In genomic region chr7:116361767-116362166, GRCh38 we compare ENCODE assay signal across 29 cellular contexts.
"Had no signal": no experiment of that assay in that cellular context is flagged by ENCODE, and none has a peak within 500 bp of the region (broad histone marks: within the 10 kb centered on the region; RNA-seq: fewer than 3 reads in every experiment).

No MANE protein-coding gene starts in this region.

- H3K4me3 Mint-ChIP-seq: dendritic cell treated with granulocyte-macrophage colony-stimulating factor and Interleukin-4, amounts not matched to agents 40 ng/mL and 50 ng/mL, for 4 days; endodermal cell; memory B cell; naive thymus-derived CD4-positive, alpha-beta T cell; nephron; neural progenitor cell; stimulated activated memory B cell treated with anti-CD40 and anti-IgM and Interleukin-4, amounts not matched to agents 10 μg/mL and 1 μg/mL and 100 μg/mL, for 72 hours; stimulated activated naive CD8-positive, alpha-beta T cell treated with anti-CD3 and anti-CD28 coated beads, Interleukin-15, amount 100 ng/mL, for 72 hours had no signal

- H3K27me3 Mint-ChIP-seq: dendritic cell treated with granulocyte-macrophage colony-stimulating factor and Interleukin-4, amounts not matched to agents 40 ng/mL and 50 ng/mL, for 4 days had no signal

- H3K4me1 Mint-ChIP-seq: endodermal cell; memory B cell; naive thymus-derived CD4-positive, alpha-beta T cell; neural progenitor cell; stimulated activated memory B cell treated with anti-CD40 and anti-IgM and Interleukin-4, amounts not matched to agents 10 μg/mL and 1 μg/mL and 100 μg/mL, for 72 hours; stimulated activated naive CD8-positive, alpha-beta T cell treated with anti-CD3 and anti-CD28 coated beads, Interleukin-15, amount 100 ng/mL, for 72 hours had no signal

- ATAC-seq: heart right ventricle; left cardiac atrium; lower lobe of right lung; naive thymus-derived CD4-positive, alpha-beta T cell; psoas muscle; right cardiac atrium; stimulated activated memory B cell treated with anti-CD40 and anti-IgM and Interleukin-4, amounts not matched to agents 10 μg/mL and 1 μg/mL and 100 μg/mL, for 72 hours; stimulated activated naive CD8-positive, alpha-beta T cell treated with anti-CD3 and anti-CD28 coated beads, Interleukin-15, amount 100 ng/mL, for 72 hours; upper lobe of right lung had no signal

- H3K36me3 Mint-ChIP-seq: memory B cell; naive thymus-derived CD4-positive, alpha-beta T cell; neural progenitor cell; stimulated activated memory B cell treated with anti-CD40 and anti-IgM and Interleukin-4, amounts not matched to agents 10 μg/mL and 1 μg/mL and 100 μg/mL, for 72 hours had no signal

- DNase-seq: colonic mucosa; effector CD8-positive, alpha-beta T cell; endodermal cell; foreskin melanocyte; glutamatergic neuron; heart right ventricle; hippocampal formation; left cardiac atrium; left ventricle myocardium inferior; lower lobe of right lung; naive thymus-derived CD4-positive, alpha-beta T cell; nucleus accumbens; ovary; posterior cingulate gyrus; psoas muscle; right cardiac atrium; sigmoid colon; stimulated activated CD4-positive, alpha-beta T cell treated with anti-CD3 and anti-CD28 coated beads, Interleukin-4, amount 100 ng/mL, for 4 hours; stimulated activated naive CD8-positive, alpha-beta T cell treated with anti-CD3 and anti-CD28 coated beads, Interleukin-15, amount 100 ng/mL, for 72 hours; transverse colon; upper lobe of right lung; uterus had no signal

- H3K4me3 ChIP-seq: colonic mucosa, esophagus muscularis mucosa, heart right ventricle, left ventricle myocardium inferior, lower lobe of right lung, neural progenitor cell, ovary, psoas muscle, sigmoid colon, suprapubic skin, transverse colon, upper lobe of right lung, uterus had no signal

- H3K9me3 Mint-ChIP-seq: dendritic cell treated with granulocyte-macrophage colony-stimulating factor and Interleukin-4, amounts not matched to agents 40 ng/mL and 50 ng/mL, for 4 days; endodermal cell; memory B cell; nephron; neural progenitor cell; stimulated activated naive CD8-positive, alpha-beta T cell treated with anti-CD3 and anti-CD28 coated beads, Interleukin-15, amount 100 ng/mL, for 72 hours had no signal

- H3K27ac Mint-ChIP-seq: dendritic cell treated with granulocyte-macrophage colony-stimulating factor and Interleukin-4, amounts not matched to agents 40 ng/mL and 50 ng/mL, for 4 days; endodermal cell; memory B cell; naive thymus-derived CD4-positive, alpha-beta T cell; nephron; neural progenitor cell; stimulated activated memory B cell treated with anti-CD40 and anti-IgM and Interleukin-4, amounts not matched to agents 10 μg/mL and 1 μg/mL and 100 μg/mL, for 72 hours; stimulated activated naive CD8-positive, alpha-beta T cell treated with anti-CD3 and anti-CD28 coated beads, Interleukin-15, amount 100 ng/mL, for 72 hours had no signal
